ENCODE assay signal across 3 cellular contexts in genomic region chr5:1289559-1289958, GRCh38. TPM values are rescaled to one million over a fixed set of nuclear protein-coding genes. Genes with fewer than 3 reads are reported as not detected.
"Had no signal": no experiment of that assay in that cellular context is flagged by ENCODE, and none has a peak within 500 bp of the region (broad histone marks: within the 10 kb centered on the region; RNA-seq: fewer than 3 reads in every experiment).

No MANE protein-coding gene starts in this region.

RNA-seq across cellular contexts. Expression of gene TERT, which starts 5.3 kb away (rescaled TPM):
- total RNA-seq: Right ventricle myocardium inferior, RPMI7951, SJCRH30 had no signal
